22 cellular contexts compared by ENCODE assay signal in the genomic region with DNA sequence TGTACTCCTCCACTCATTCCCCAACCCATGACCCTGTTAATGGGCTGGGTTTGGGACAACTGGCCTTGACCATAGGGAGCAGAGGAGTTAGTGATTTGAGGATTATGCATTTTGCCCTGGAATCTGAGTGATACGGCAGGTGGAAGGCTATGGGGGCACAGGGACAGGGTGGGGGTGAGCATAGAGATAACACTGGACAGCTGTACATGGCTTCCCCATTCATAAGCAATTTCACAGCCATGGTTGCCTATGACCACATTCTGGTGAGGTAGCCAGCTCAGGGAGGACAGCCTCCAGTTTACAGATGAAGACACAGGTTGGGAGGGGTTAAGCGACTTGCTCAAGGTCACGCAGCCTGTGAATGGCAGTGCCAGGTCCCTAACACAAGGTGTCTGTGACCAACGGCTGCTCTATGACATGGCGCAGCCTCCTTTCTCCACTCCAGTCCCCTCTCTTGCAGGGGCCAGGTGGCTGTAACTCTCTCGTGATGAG.
"Had no signal": no experiment of that assay in that cellular context is flagged by ENCODE, and none has a peak within 500 bp of the region (broad histone marks: within the 10 kb centered on the region; RNA-seq: fewer than 3 reads in every experiment).

No MANE protein-coding gene starts in this region.

- H3K4me1 ChIP-seq: adrenal gland, breast epithelium, testis had no signal

- H3K27ac ChIP-seq: adrenal gland, breast epithelium, lower lobe of right lung, testis, upper lobe of left lung had no signal

- H3K36me3 ChIP-seq: adrenal gland, breast epithelium, heart right ventricle, lower lobe of right lung, sigmoid colon, upper lobe of left lung had no signal

- DNase-seq: activated CD4-positive, alpha-beta T cell treated with anti-CD3 and anti-CD28 coated beads, Interleukin-2, amount 10 ng/mL, durations not matched to agents 7 days and 5 days; activated naive CD4-positive, alpha-beta T cell; activated T-cell treated with anti-CD3 and anti-CD28 coated beads, Interleukin-2, amount 50 U/mL, for 1 hour; adrenal gland; cortex of kidney; endodermal cell; heart right ventricle; left colon; lower lobe of right lung; mesendoderm; mucosa of descending colon; nephron progenitor cell; sigmoid colon; stimulated activated CD4-positive, alpha-beta T cell treated with anti-CD3 and anti-CD28 coated beads, Interleukin-15, amount 100 ng/mL, for 24 hours; testis; upper lobe of left lung had no signal

- H3K4me3 ChIP-seq: adrenal gland, breast epithelium, heart right ventricle, lower lobe of right lung, mucosa of descending colon, sigmoid colon, smooth muscle cell, testis, upper lobe of left lung had no signal

- FAIRE-seq: keratinocyte had no signal

- H3K4me2 ChIP-seq: smooth muscle cell had no signal

- H3K9me3 ChIP-seq: adrenal gland, breast epithelium, heart right ventricle, lower lobe of right lung, mucosa of descending colon, sigmoid colon, testis, upper lobe of left lung had no signal

- ATAC-seq: activated CD4-positive, CD25-positive, alpha-beta regulatory T cell treated with anti-CD3 and anti-CD28 coated beads, Interleukin-2, amount 50 U/mL, for 24 hours; activated T-helper 17 cell treated with anti-CD3 and anti-CD28 coated beads, Interleukin-2, amount 50 U/mL, for 72 hours; left colon; lower lobe of right lung; mucosa of descending colon; stimulated activated memory B cell treated with anti-CD40 and anti-IgM and Interleukin-4, amounts not matched to agents 10 μg/mL and 1 μg/mL and 100 μg/mL, for 72 hours had no signal

- H3K27me3 ChIP-seq: adrenal gland, breast epithelium, heart right ventricle, testis, upper lobe of left lung had no signal
